13 cellular contexts compared by ENCODE assay signal in genomic region chr15:76994496-76994895, GRCh38. TPM values are rescaled to one million over a fixed set of nuclear protein-coding genes. Genes with fewer than 3 reads are reported as not detected.
DNase-seq lines count a peak whose midpoint lies in the region; ATAC-seq, FAIRE-seq and TF ChIP-seq lines count a peak whose summit lies in the region.
"Had no signal": no experiment of that assay in that cellular context is flagged by ENCODE, and none has a peak within 500 bp of the region (broad histone marks: within the 10 kb centered on the region; RNA-seq: fewer than 3 reads in every experiment).

No MANE protein-coding gene starts in this region.

- TF ChIP-seq RAD21 in SK-N-SH (IDR thresholded peaks at IDR 0.05; ENCODE audit: low read length) (no peak), H1 (IDR thresholded peaks at IDR 0.05 in 1 of 2, conservative IDR thresholded peaks at IDR 0.05 in 1 of 2; ENCODE audit: low read depth in 2 of 2, low read length in 2 of 2) (no peak)

- H3K9me3 ChIP-seq in SK-N-SH: no peaks in the 10 kb centered on the region
- no peaks in the 10 kb centered on the region for H3K9me3 ChIP-seq in Peyer's patch
- no peaks in the 10 kb centered on the region for H3K9me3 ChIP-seq in H1 (ENCODE audit: insufficient read depth in 2 of 2, low read depth in 1 of 2, low read length in 1 of 2)
- no peaks in the 10 kb centered on the region for H3K9me3 ChIP-seq in GM23248 (ENCODE audit: low read depth)

- H3K4me1 ChIP-seq in SK-N-SH (ENCODE audit: control insufficient read depth in 1 of 2, insufficient read depth in 2 of 2, low read depth in 1 of 2, low read length in 1 of 2) (peaks cover 16 to 42% of the 10 kb centered on the region in 2 experiments; a peak in 3 of 4 replicates), Peyer's patch (peaks cover 0 to 22% (median 15%) of the 10 kb centered on the region in 4 donors), H1 (replicated peaks in 1 of 4; ENCODE audit: control insufficient read depth in 3 of 4, insufficient read depth in 4 of 4, low read length in 3 of 4) (no peaks in the 10 kb centered on the region; a peak in 1 of 7 replicates), GM23248 (ENCODE audit: insufficient read depth) (peaks cover 13% of the 10 kb centered on the region)

- H3K56ac ChIP-seq in H1 (replicated peaks; ENCODE audit: insufficient read length, low read depth, low read length): no peak overlapping the region

- H3K36me3 ChIP-seq in SK-N-SH (replicated peaks in 1 of 2; ENCODE audit: control insufficient read depth in 1 of 2, insufficient read depth in 2 of 2, low read length in 1 of 2) (no peaks in the 10 kb centered on the region), Peyer's patch (no peaks in the 10 kb centered on the region), H1 (ENCODE audit: control insufficient read depth in 2 of 4, insufficient read depth in 4 of 4, low read length in 3 of 4) (no peaks in the 10 kb centered on the region), GM23248 (ENCODE audit: low read depth) (no peaks in the 10 kb centered on the region)

- H4K91ac ChIP-seq in H1 (replicated peaks; ENCODE audit: insufficient read length, low read length): no peak overlapping the region

- no peaks in the 10 kb centered on the region for H3K79me1 ChIP-seq in H1 (ENCODE audit: low read depth, low read length)

- peak overlapping the region; percentile 15; the same call in 1 of the 2 replicates for H4K8ac ChIP-seq in H1 (ENCODE audit: extremely low read depth, insufficient read depth, low read length)

- H2BK120ac ChIP-seq in H1 (replicated peaks; ENCODE audit: low read depth, low read length): no peak overlapping the region

- H4K5ac ChIP-seq in H1 (ENCODE audit: insufficient read length, low read depth, low read length): no peak overlapping the region

- H3K27me3 ChIP-seq in SK-N-SH (ENCODE audit: insufficient read depth) (no peaks in the 10 kb centered on the region), Peyer's patch (no peaks in the 10 kb centered on the region), H1 (replicated peaks in 1 of 4; ENCODE audit: control insufficient read depth in 3 of 4, extremely low read depth in 1 of 4, insufficient read depth in 3 of 4, low read length in 3 of 4) (no peaks in the 10 kb centered on the region; a peak in 1 of 7 replicates), GM23248 (replicated peaks; ENCODE audit: insufficient read depth) (no peaks in the 10 kb centered on the region)

- WGBS in SK-N-SH (ENCODE audit: low lambda C conversion rate): 90% methylated on average over 6 of the region's 6 CpGs
- 78% methylated on average over 6 of the region's 6 CpGs; no CpG with 5 or more reads in 1 of the 2 experiments for WGBS in H1 (ENCODE audit: extremely low coverage in 1 of 2, insufficient coverage in 1 of 2, insufficient read length in 1 of 2, insufficient replicate concordance in 2 of 2, low coverage in 1 of 2, low lambda C conversion rate in 2 of 2, missing lambda C conversion rate in 1 of 2), 2 experiments
- WGBS in GM23248 (ENCODE audit: low coverage in 1 of 2, low lambda C conversion rate in 2 of 2, missing lambda C conversion rate in 2 of 2), 2 experiments: 98 to 100% methylated on average over 6 of the region's 6 CpGs

- H3F3A ChIP-seq in SK-N-SH (replicated peaks; ENCODE audit: insufficient read depth): no peaks in the 10 kb centered on the region
- H3F3A ChIP-seq in GM23248 (ENCODE audit: insufficient read depth): peaks cover 4% of the 10 kb centered on the region; the same call in 1 of the 2 replicates

- peak overlapping the region; percentile 62; the same call in 1 of the 2 replicates for H2AFZ ChIP-seq in SK-N-SH (ENCODE audit: low read depth)
- H2AFZ ChIP-seq in H1 (ENCODE audit: low read length): no peak overlapping the region
- H2AFZ ChIP-seq in GM23248: no peak overlapping the region

- TF ChIP-seq EP300 in SK-N-SH (IDR thresholded peaks at IDR 0.05; ENCODE audit: borderline replicate concordance in 1 of 2, low read depth in 1 of 2, low read length in 1 of 2): no peak
- no peak for TF ChIP-seq EP300 in H1 (IDR thresholded peaks at IDR 0.05; ENCODE audit: borderline replicate concordance in 1 of 2, low read depth in 2 of 2, low read length in 2 of 2)

- no peak overlapping the region for H2BK20ac ChIP-seq in H1 (ENCODE audit: low read length)

- no peak overlapping the region for H3K4ac ChIP-seq in H1 (replicated peaks; ENCODE audit: insufficient read length, low read depth, low read length)

- H2BK15ac ChIP-seq in H1 (ENCODE audit: low read length): no peak overlapping the region

- H3K4me3 ChIP-seq in SK-N-SH (ENCODE audit: low read depth in 2 of 2, low read length in 1 of 2): no peak overlapping the region
- peak overlapping the region in 3 of 4 donors; percentile 37 to 51 (median 45) for H3K4me3 ChIP-seq in Peyer's patch
- no peak overlapping the region for H3K4me3 ChIP-seq in H1 (ENCODE audit: extremely low read depth in 1 of 4, insufficient read depth in 2 of 4, low read depth in 3 of 4, low read length in 4 of 4)
- no peak overlapping the region for H3K4me3 ChIP-seq in GM23248

- H3K23me2 ChIP-seq in H1 (ENCODE audit: low read depth, low read length): no peaks in the 10 kb centered on the region

- no peaks in the 10 kb centered on the region for H3K79me2 ChIP-seq in SK-N-SH (ENCODE audit: insufficient read depth)
- H3K79me2 ChIP-seq in H1 (ENCODE audit: control insufficient read depth in 1 of 2, insufficient read depth in 2 of 2, low read length in 2 of 2): no peaks in the 10 kb centered on the region
- no peaks in the 10 kb centered on the region for H3K79me2 ChIP-seq in GM23248 (ENCODE audit: insufficient read depth)

- no peak for ATAC-seq in SK-N-SH treated with all-trans-retinoic acid at 6 μM for 48 hours

- no peak for TF ChIP-seq POLR2A in Peyer's patch (IDR thresholded peaks at IDR 0.05)
- no peak for TF ChIP-seq POLR2A in H1 (IDR thresholded peaks at IDR 0.05; ENCODE audit: control extremely low read depth in 1 of 2, low read depth in 2 of 2, low read length in 2 of 2)

- H2AK5ac ChIP-seq in H1 (ENCODE audit: low read depth, low read length): no peak overlapping the region

- CTCF ChIA-PET in SK-N-SH (lab: Yijun Ruan, JAX): interaction anchor here (0.9 to 2.6 kb wide), 7 partner anchors 21 to 548 kb away, joined by 3 to 6 read pairs (median 4); no protein-coding TSS in a partner anchor
- CTCF ChIA-PET in H1 (lab: Charles Lee; ENCODE audit: partially characterized antibody): interaction anchor here (1.1 to 6.2 kb wide), 4 partner anchors 20 to 41 kb away, joined by 3 to 43 read pairs (median 13); no protein-coding TSS in a partner anchor

- in situ Hi-C loops in GM23248 (cut with MboI): no loop called here

- H3K9ac ChIP-seq in SK-N-SH (no peak overlapping the region), H1 (replicated peaks in 1 of 4; ENCODE audit: extremely low read depth in 1 of 4, low read depth in 3 of 4, low read length in 3 of 4) (no peak overlapping the region), GM23248 (no peak overlapping the region)

- H3K4me2 ChIP-seq in SK-N-SH: no peak overlapping the region
- H3K4me2 ChIP-seq in H1 (ENCODE audit: insufficient read depth in 1 of 2, low read depth in 2 of 2, low read length in 2 of 2): no peak overlapping the region
- no peak overlapping the region for H3K4me2 ChIP-seq in GM23248 (ENCODE audit: unreplicated experiment)

- H3K27ac ChIP-seq in SK-N-SH (ENCODE audit: low read depth in 2 of 2, low read length in 1 of 2) (no peak overlapping the region; a peak in 1 of 4 replicates), Peyer's patch (peak overlapping the region; percentile 69 to 87 (median 80)), H1 (ENCODE audit: low read depth, low read length) (no peak overlapping the region), GM23248 (no peak overlapping the region)
- H3K27ac ChIP-seq: 22Rv1 had no signal

- H4K20me1 ChIP-seq in SK-N-SH (ENCODE audit: insufficient read depth) (no peaks in the 10 kb centered on the region), H1 (replicated peaks in 1 of 2; ENCODE audit: control insufficient read depth in 1 of 2, insufficient read depth in 2 of 2, low read length in 2 of 2) (no peaks in the 10 kb centered on the region), GM23248 (ENCODE audit: insufficient read depth) (no peaks in the 10 kb centered on the region)

- FAIRE-seq in H1 (lab: Jason Lieb, UNC): no peak
- FAIRE-seq: endothelial cell of umbilical vein had no signal

- no peak overlapping the region for H3K18ac ChIP-seq in H1 (ENCODE audit: extremely low read depth, low read length)

- no peak overlapping the region for H3K14ac ChIP-seq in H1 (ENCODE audit: insufficient read length)

- DNase-seq in SK-N-SH: no peak
- DNase-seq in Peyer's patch: peak in 1 of 3 donors; percentile 37
- no peak for DNase-seq in H1 (ENCODE audit: low read depth in 1 of 2, low spot score in 2 of 2)
- peak; percentile 60 for DNase-seq in stimulated activated CD8-positive, alpha-beta memory T cell treated with anti-CD3 and anti-CD28 coated beads, Interleukin-4, amount 100 ng/mL, for 48 hours
- no peak for DNase-seq in dedifferentiated amniotic fluid mesenchymal stem cell (ENCODE audit: extremely low spot score)
- DNase-seq in UCSD-AML1 (lab: John Stamatoyannopoulos, UW; ENCODE audit: unreplicated experiment): no peak
- DNase-seq in GM23248: no peak
- DNase-seq: DMS153, NCI-H1105 had no signal

- H3K9me2 ChIP-seq in SK-N-SH (no peaks in the 10 kb centered on the region), GM23248 (ENCODE audit: insufficient read depth) (no peaks in the 10 kb centered on the region)

- H2BK5ac ChIP-seq in H1 (ENCODE audit: low read depth, low read length): no peak overlapping the region

- no peak overlapping the region for H3K23ac ChIP-seq in H1 (ENCODE audit: insufficient read length)

- POLR2A ChIA-PET in SK-N-SH (lab: Yijun Ruan, JAX) (interaction anchor here (1.4 to 2.6 kb wide), 2 partner anchors 47 to 63 kb away, joined by 3 to 14 read pairs; partner anchors contain the start of gene RCN2), H1 (lab: Charles Lee; ENCODE audit: partially characterized antibody) (no interaction called here)

- no peak for TF ChIP-seq CTCF in SK-N-SH (IDR thresholded peaks at IDR 0.05)
- no peak for TF ChIP-seq CTCF in Peyer's patch (IDR thresholded peaks at IDR 0.05)
- TF ChIP-seq CTCF in H1 (IDR thresholded peaks at IDR 0.05; ENCODE audit: control extremely low read depth in 1 of 3, insufficient read depth in 1 of 3, low read depth in 1 of 3, low read length in 3 of 3): no peak

- H2BK12ac ChIP-seq in H1 (ENCODE audit: low read depth, low read length): no peak overlapping the region

RNA-seq across cellular contexts. Expression of gene PSTPIP1, which starts 0.4 kb away (rescaled TPM):
- polyA plus RNA-seq in SK-N-SH (2012; rRNA removed) (0.69 and 1.1 TPM in 2 replicates), H1 (2011; rRNA removed) (1.6 and 3.0 TPM in 2 replicates), GM23248 (2016; fragmentation: Nextera tagmentation; extraction: Ambion mirVana) (0.71 and 0.80 TPM in 2 replicates)
- polyA plus RNA-seq in SK-N-SH (2012; cell fraction: cytosol; rRNA removed): 0.40 and 0.66 TPM in 2 replicates
- polyA plus RNA-seq in SK-N-SH (2012; cell fraction: nucleus; rRNA removed): 2.7 and 3.4 TPM in 2 replicates
- 10 to 100 TPM in 3 of 4 donors, 1 to 10 TPM in 1; 6.3 to 40.4 (median 19.5) TPM for total RNA-seq in Peyer's patch
- total RNA-seq in H1 (2021; fragmentation: NEBNext Ultra II Directional; extraction: Animal tissue kit (Norgen Biotek cat#: 25700)): 0.63 and 1.8 TPM in 2 replicates
- polyA plus RNA-seq in H1 (2011; cell fraction: cytosol; rRNA removed): 2.1 TPM
- 4.1 TPM for polyA plus RNA-seq in H1 (2011; cell fraction: nucleus; rRNA removed)
- 1.2 to 3.1 TPM (median 2.2 TPM) in 3 of 4 replicates, not detected in the other for polyA plus RNA-seq in H1 (2012, experiment 1 of 2)
- 1.1 TPM for polyA plus RNA-seq in H1 (2012, experiment 2 of 2)
- polyA plus RNA-seq in H1 (2013, experiment 1 of 2): 0.95 TPM
- polyA plus RNA-seq in H1 (2013, experiment 2 of 2): 1.7 TPM
- 0.32 and 0.60 TPM in 2 replicates for polyA minus RNA-seq in H1 (2011; rRNA and poly(A)+ RNA removed)
- not detected for polyA minus RNA-seq in H1 (2011; cell fraction: cytosol; rRNA and poly(A)+ RNA removed)
- polyA minus RNA-seq in H1 (2011; cell fraction: nucleus; rRNA and poly(A)+ RNA removed): 1.1 TPM
- 0.38 TPM in 1 of 2 replicates, not detected in the other for total RNA-seq in GM23248 (2014; rRNA removed; shearing (Covaris generic))
- total RNA-seq: endothelial cell of umbilical vein, temporal lobe had no signal
- polyA plus RNA-seq: endothelial cell of umbilical vein had no signal

Comparison
In these comparisons a context has a peak if more than half of its experiments do, and no peak if none do; other contexts are left out.
1. H3K27ac ChIP-seq: peak in Peyer's patch (4 of 4); none in SK-N-SH (0 of 2), H1 (single experiment) and GM23248 (single experiment).
2. H3K4me3 ChIP-seq: peak in Peyer's patch (3 of 4); none in SK-N-SH (0 of 2), H1 (0 of 4) and GM23248 (single experiment).